In the genomic region with DNA sequence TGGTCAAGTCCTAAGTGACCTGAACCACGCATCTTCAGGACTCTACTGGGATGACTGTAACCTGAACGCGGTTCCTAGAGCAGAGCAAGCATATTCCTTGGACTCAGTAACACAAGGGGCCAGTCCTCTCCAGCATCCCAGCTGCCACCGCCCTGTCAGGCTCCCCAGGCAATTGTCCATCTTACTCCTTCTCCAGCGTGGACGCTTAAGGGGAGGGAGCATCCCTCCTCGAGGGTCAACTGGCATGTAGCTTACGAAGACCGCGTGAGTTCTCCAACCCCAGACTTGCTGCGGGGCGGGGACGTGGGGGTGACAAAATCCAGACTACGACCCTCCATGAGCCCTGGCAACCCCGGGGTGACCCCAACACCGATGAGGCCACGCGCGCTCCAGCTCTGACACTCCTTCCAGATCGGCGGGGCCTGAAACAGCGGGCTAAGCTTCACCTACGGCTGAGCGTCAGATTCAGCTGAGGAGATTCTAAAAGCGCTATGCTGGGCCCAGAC, we compare ENCODE assay signal across 8 cellular contexts. TPM values are rescaled to one million over a fixed set of nuclear protein-coding genes. Genes with fewer than 3 reads are reported as not detected.
A peak's percentile ranks its signal among the peaks of the same experiment; 100 is the strongest.
DNase-seq lines count a peak whose midpoint lies in the region; ATAC-seq lines count a peak whose summit lies in the region.

No MANE protein-coding gene starts in this region.

- peak overlapping the region; percentile 77 for H3K27ac ChIP-seq in CD4-positive, CD25-positive, alpha-beta regulatory T cell (ENCODE audit: insufficient read depth, low read length, poor library complexity, severe bottlenecking)

- no peaks in the 10 kb centered on the region for H3K27me3 ChIP-seq in CD4-positive, CD25-positive, alpha-beta regulatory T cell (ENCODE audit: control insufficient read depth, insufficient read depth, low read length)

- peak overlapping the region; percentile 97 to 99 (median 98) for H3K27ac Mint-ChIP-seq in CD4-positive, CD25-positive, alpha-beta regulatory T cell
- peak overlapping the region; percentile 91 for H3K27ac Mint-ChIP-seq in activated naive CD4-positive, alpha-beta T cell treated with anti-CD3 and anti-CD28 coated beads, Interleukin-2, amount 50 U/mL, for 24 hours

- peaks cover 2% of the 10 kb centered on the region for H3K36me3 ChIP-seq in CD4-positive, CD25-positive, alpha-beta regulatory T cell (ENCODE audit: control insufficient read depth, insufficient read depth, low read length)

- no peaks in the 10 kb centered on the region for H3K9me3 ChIP-seq in CD4-positive, CD25-positive, alpha-beta regulatory T cell (ENCODE audit: control insufficient read depth in 2 of 2, low read length in 2 of 2)

- no peaks in the 10 kb centered on the region for H3K27me3 Mint-ChIP-seq in CD4-positive, CD25-positive, alpha-beta regulatory T cell
- H3K27me3 Mint-ChIP-seq in activated naive CD4-positive, alpha-beta T cell treated with anti-CD3 and anti-CD28 coated beads, Interleukin-2, amount 50 U/mL, for 24 hours = no peaks in the 10 kb centered on the region

- no peak for ATAC-seq in CD4-positive, CD25-positive, alpha-beta regulatory T cell (ENCODE audit: low read depth in 2 of 2)
- peak; percentile 33 for ATAC-seq in GM19395 (IDR thresholded peaks at IDR 0.05; ENCODE audit: unreplicated experiment)
- peak; percentile 11 for ATAC-seq in left ventricle myocardium superior
- peak; percentile 40 for ATAC-seq in sciatic nerve

- H3K4me1 ChIP-seq in CD4-positive, CD25-positive, alpha-beta regulatory T cell (ENCODE audit: control insufficient read depth, insufficient read depth, low read length, poor library complexity, severe bottlenecking) = peaks cover 24% of the 10 kb centered on the region

- H3K36me3 Mint-ChIP-seq in CD4-positive, CD25-positive, alpha-beta regulatory T cell = peaks cover 6% of the 10 kb centered on the region
- H3K36me3 Mint-ChIP-seq in activated naive CD4-positive, alpha-beta T cell treated with anti-CD3 and anti-CD28 coated beads, Interleukin-2, amount 50 U/mL, for 24 hours = peaks cover 6% of the 10 kb centered on the region

- no peaks in the 10 kb centered on the region for H3K9me3 Mint-ChIP-seq in CD4-positive, CD25-positive, alpha-beta regulatory T cell
- H3K9me3 Mint-ChIP-seq in activated naive CD4-positive, alpha-beta T cell treated with anti-CD3 and anti-CD28 coated beads, Interleukin-2, amount 50 U/mL, for 24 hours = no peaks in the 10 kb centered on the region

- H3K4me3 Mint-ChIP-seq in CD4-positive, CD25-positive, alpha-beta regulatory T cell = peak overlapping the region; percentile 93 to 98 (median 96)
- H3K4me3 Mint-ChIP-seq in activated naive CD4-positive, alpha-beta T cell treated with anti-CD3 and anti-CD28 coated beads, Interleukin-2, amount 50 U/mL, for 24 hours = peak overlapping the region; percentile 98

- intact Hi-C loops in left ventricle myocardium superior (cut with micrococcal nuclease) (no loop called here), sciatic nerve (cut with DNase I) (no loop called here)

- no peak for DNase-seq in CD4-positive, CD25-positive, alpha-beta regulatory T cell
- DNase-seq in M059J (ENCODE audit: low read depth) (peak; percentile 55), left ventricle myocardium superior (no peak), sciatic nerve (ENCODE audit: low spot score) (peak; percentile 70), NCI-H1048 (lab: John Stamatoyannopoulos, UW) (no peak), NCI-H2081 treated with DMSO at 0.1 percent for 48 hours (lab: John Stamatoyannopoulos, UW) (no peak)

- peaks cover 17 to 50% (median 30%) of the 10 kb centered on the region in 4 donors for H3K4me1 Mint-ChIP-seq in CD4-positive, CD25-positive, alpha-beta regulatory T cell
- peaks cover 23% of the 10 kb centered on the region for H3K4me1 Mint-ChIP-seq in activated naive CD4-positive, alpha-beta T cell treated with anti-CD3 and anti-CD28 coated beads, Interleukin-2, amount 50 U/mL, for 24 hours

- peak overlapping the region; percentile 97 for H3K4me3 ChIP-seq in CD4-positive, CD25-positive, alpha-beta regulatory T cell (ENCODE audit: low read depth, low read length)

RNA-seq across cellular contexts. Expression of gene MTHFD1, which starts 0.9 kb away (rescaled TPM):
- 38.7 TPM for total RNA-seq in CD4-positive, CD25-positive, alpha-beta regulatory T cell
- polyA plus RNA-seq in CD4-positive, CD25-positive, alpha-beta regulatory T cell = 10 to 100 TPM; 39.6 to 60.4 (median 45.5) TPM
- 21.5 and 47.2 TPM in 2 replicates for total RNA-seq in M059J (2014; rRNA removed; shearing (Covaris generic))
- 60.6 TPM for total RNA-seq in left ventricle myocardium superior
- 49.9 TPM for total RNA-seq in sciatic nerve

Comparison
In these comparisons a context has a peak if more than half of its experiments do, and no peak if none do; other contexts are left out.
1. ATAC-seq: peak in GM19395 (single experiment), left ventricle myocardium superior (single experiment) and sciatic nerve (single experiment); none in CD4-positive, CD25-positive, alpha-beta regulatory T cell (0 of 2).
2. DNase-seq: peak in M059J (single experiment) and sciatic nerve (single experiment); none in CD4-positive, CD25-positive, alpha-beta regulatory T cell (0 of 3), left ventricle myocardium superior (single experiment), NCI-H1048 (single experiment) and NCI-H2081 treated with DMSO at 0.1 percent for 48 hours (single experiment).